In genomic region chr14:32085182-32085844, GRCh38 we compare ENCODE assay signal across 17 cellular contexts. TPM values are rescaled to one million over a fixed set of nuclear protein-coding genes. Genes with fewer than 3 reads are reported as not detected.
DNase-seq lines count a peak whose midpoint lies in the region; ATAC-seq and TF ChIP-seq lines count a peak whose summit lies in the region.
"Had no signal": no experiment of that assay in that cellular context is flagged by ENCODE, and none has a peak within 500 bp of the region (broad histone marks: within the 10 kb centered on the region; RNA-seq: fewer than 3 reads in every experiment).

No MANE protein-coding gene starts in this region.

- no peak for ATAC-seq in HG03520 (IDR thresholded peaks at IDR 0.05; ENCODE audit: unreplicated experiment)
- ATAC-seq in CD8-positive, alpha-beta T cell, result no peak
- no peak for ATAC-seq in GM18502 (IDR thresholded peaks at IDR 0.05; ENCODE audit: poor library complexity, unreplicated experiment)

- H3K4me3 Mint-ChIP-seq in MCF 10A (ENCODE audit: unreplicated experiment) (peak overlapping the region; percentile 45), mesothelial cell of epicardium (no peak overlapping the region)
- H3K4me3 Mint-ChIP-seq in CD8-positive, alpha-beta T cell, result no peak overlapping the region

- no peak overlapping the region for H3K4me3 ChIP-seq in breast epithelium
- no peak overlapping the region for H3K4me3 ChIP-seq in HUES6 (ENCODE audit: low read depth, low read length)
- H3K4me3 ChIP-seq in mammary epithelial cell (replicated peaks in 1 of 3; ENCODE audit: insufficient read depth in 1 of 3, low read depth in 2 of 3, low read length in 3 of 3), result peak overlapping the region in 1 of 3 experiments; percentile 4
- no peak overlapping the region for H3K4me3 ChIP-seq in CD8-positive, alpha-beta T cell (ENCODE audit: low read depth, low read length)
- H3K4me3 ChIP-seq: BLaER1 treated with 17β-estradiol and CSF1 and Interleukin-3, amounts not matched to agents 10 nM and 100 nM had no signal

- H3K9me3 ChIP-seq in breast epithelium, result no peaks in the 10 kb centered on the region
- H3K9me3 ChIP-seq in HUES6 (ENCODE audit: control insufficient read depth, insufficient read depth, low read depth, low read length), result no peaks in the 10 kb centered on the region
- no peaks in the 10 kb centered on the region for H3K9me3 ChIP-seq in mammary epithelial cell (replicated peaks; ENCODE audit: insufficient read depth, low read length)
- H3K9me3 ChIP-seq in CD8-positive, alpha-beta T cell (ENCODE audit: low read length), result no peaks in the 10 kb centered on the region
- H3K9me3 ChIP-seq: BLaER1 treated with 17β-estradiol and CSF1 and Interleukin-3, amounts not matched to agents 10 nM and 100 nM had no signal

- CTCF ChIA-PET in MCF 10A (lab: Yijun Ruan, JAX) (interaction anchor here (0.6 to 3.0 kb wide), 6 partner anchors 12 to 429 kb away, joined by 3 to 10 read pairs (median 5); no protein-coding TSS in a partner anchor), mammary epithelial cell (lab: Charles Lee; ENCODE audit: low non-redundant PET) (no interaction called here)
- CTCF ChIA-PET in CD8-positive, alpha-beta T cell (lab: Charles Lee), result interaction anchor here (0.8 kb wide), 1 partner anchor 165 kb away, joined by 3 read pairs; no protein-coding TSS in a partner anchor

- no peaks in the 10 kb centered on the region for H4K20me1 ChIP-seq in mammary epithelial cell (ENCODE audit: insufficient read depth, low read length)

- no peaks in the 10 kb centered on the region for H3K27me3 Mint-ChIP-seq in MCF 10A (ENCODE audit: insufficient read depth, unreplicated experiment)
- no peaks in the 10 kb centered on the region for H3K27me3 Mint-ChIP-seq in mesothelial cell of epicardium (ENCODE audit: low read depth)
- H3K27me3 Mint-ChIP-seq in CD8-positive, alpha-beta T cell (ENCODE audit: low read depth), result no peaks in the 10 kb centered on the region

- H3K4me1 ChIP-seq in breast epithelium (peaks cover 0 to 9% of the 10 kb centered on the region in 2 donors), HUES6 (ENCODE audit: control insufficient read depth, insufficient read depth, low read length) (peaks cover 36% of the 10 kb centered on the region), mammary epithelial cell (ENCODE audit: insufficient read depth, low read length) (peaks cover 34% of the 10 kb centered on the region)
- H3K4me1 ChIP-seq in CD8-positive, alpha-beta T cell (ENCODE audit: insufficient read depth, low read length), result peaks cover 4% of the 10 kb centered on the region

- H3K27ac ChIP-seq in breast epithelium (no peak overlapping the region), HUES6 (ENCODE audit: low read depth, low read length) (0 out of 2 replicates have a peak overlapping the region, but pooled peaks have one; percentile 10), mammary epithelial cell (ENCODE audit: insufficient read depth, low read depth, low read length) (peak overlapping the region; percentile 15)
- no peak overlapping the region for H3K27ac ChIP-seq in CD8-positive, alpha-beta T cell (ENCODE audit: low read depth, low read length)
- H3K27ac ChIP-seq: BLaER1 treated with 17β-estradiol and CSF1 and Interleukin-3, amounts not matched to agents 10 nM and 100 nM; HL-60 had no signal

- no peak for TF ChIP-seq POLR2A in breast epithelium (IDR thresholded peaks at IDR 0.05)

- no peak overlapping the region for H3K9ac ChIP-seq in HUES6 (ENCODE audit: low read length)
- no peak overlapping the region for H3K9ac ChIP-seq in mammary epithelial cell (ENCODE audit: insufficient read depth, low read length)

- 100% methylated on average over 3 of the region's 3 CpGs for WGBS in mammary epithelial cell (ENCODE audit: low coverage, missing lambda C conversion rate)

- intact Hi-C loops in MCF 10A (cut with micrococcal nuclease), result no loop called here
- intact Hi-C loops in breast epithelium (cut with DNase I; ENCODE audit: low total_unique reads), result no loop called here
- intact Hi-C loops in mammary epithelial cell (cut with micrococcal nuclease), result no loop called here
- intact Hi-C loops in CD8-positive, alpha-beta T cell (cut with DNase I, micrococcal nuclease), result no loop called here

- BruUV-seq in MCF 10A (replicated peaks; lab: Mats Ljungman, UMichigan), result no TSS peak
- BruUV-seq in mammary epithelial cell (replicated peaks; lab: Mats Ljungman, UMichigan), result no TSS peak

- H2AFZ ChIP-seq in mammary epithelial cell (ENCODE audit: low read depth, low read length), result no peak overlapping the region

- H3K27ac Mint-ChIP-seq in MCF 10A (ENCODE audit: low read depth, unreplicated experiment) (peak overlapping the region; percentile 75), mesothelial cell of epicardium (peak overlapping the region; percentile 52)
- H3K27ac Mint-ChIP-seq in CD8-positive, alpha-beta T cell, result no peak overlapping the region

- in situ Hi-C loops in mammary epithelial cell (cut with MboI; ENCODE audit: low sequenced_read_pairs in 2 of 2), result no loop called here

- H3K36me3 Mint-ChIP-seq in MCF 10A (ENCODE audit: insufficient read depth, unreplicated experiment) (peaks cover 16% of the 10 kb centered on the region), mesothelial cell of epicardium (peaks cover 1% of the 10 kb centered on the region)
- peaks cover 2% of the 10 kb centered on the region for H3K36me3 Mint-ChIP-seq in CD8-positive, alpha-beta T cell

- H3K36me3 ChIP-seq in breast epithelium (no peaks in the 10 kb centered on the region), HUES6 (ENCODE audit: control insufficient read depth, insufficient read depth, low read length) (peaks cover 3% of the 10 kb centered on the region), mammary epithelial cell (ENCODE audit: insufficient read depth, low read length) (no peaks in the 10 kb centered on the region)
- H3K36me3 ChIP-seq in CD8-positive, alpha-beta T cell (ENCODE audit: insufficient read depth, low read length), result peaks cover under 1% of the 10 kb centered on the region

- H3K9me3 Mint-ChIP-seq in MCF 10A (ENCODE audit: unreplicated experiment), result no peaks in the 10 kb centered on the region
- H3K9me3 Mint-ChIP-seq in mesothelial cell of epicardium, result no peaks in the 10 kb centered on the region
- H3K9me3 Mint-ChIP-seq in CD8-positive, alpha-beta T cell, result no peaks in the 10 kb centered on the region

- H3K4me1 Mint-ChIP-seq in MCF 10A (ENCODE audit: insufficient read depth, unreplicated experiment) (peaks cover 48% of the 10 kb centered on the region), mesothelial cell of epicardium (peaks cover 56% of the 10 kb centered on the region)
- peaks cover 36% of the 10 kb centered on the region for H3K4me1 Mint-ChIP-seq in CD8-positive, alpha-beta T cell (ENCODE audit: low read depth)

- peak overlapping the region; percentile 90 for H3K4me2 ChIP-seq in mammary epithelial cell (ENCODE audit: insufficient read depth, low read depth, low read length)

- H3K27me3 ChIP-seq in breast epithelium, result no peaks in the 10 kb centered on the region
- no peaks in the 10 kb centered on the region for H3K27me3 ChIP-seq in HUES6 (ENCODE audit: control insufficient read depth, insufficient read depth, low read length)
- H3K27me3 ChIP-seq in mammary epithelial cell (ENCODE audit: insufficient read depth, low read length), result no peaks in the 10 kb centered on the region
- H3K27me3 ChIP-seq in CD8-positive, alpha-beta T cell (ENCODE audit: insufficient read depth, low read length), result no peaks in the 10 kb centered on the region
- H3K27me3 ChIP-seq: BLaER1 treated with 17β-estradiol and CSF1 and Interleukin-3, amounts not matched to agents 10 nM and 100 nM had no signal

- peaks cover 99% of the 10 kb centered on the region for H3K79me2 ChIP-seq in mammary epithelial cell (ENCODE audit: insufficient read depth, low read length)

- TF ChIP-seq CTCF in MCF 10A (IDR thresholded peaks at IDR 0.05; ENCODE audit: unreplicated experiment) (no peak), breast epithelium (IDR thresholded peaks at IDR 0.05) (no peak), mammary epithelial cell (conservative IDR thresholded peaks at IDR 0.05 in 1 of 2, IDR thresholded peaks at IDR 0.05 in 1 of 2; ENCODE audit: extremely low read depth in 1 of 2, insufficient read depth in 1 of 2, low read depth in 1 of 2, low read length in 2 of 2) (no peak), mesothelial cell of epicardium (IDR thresholded peaks at IDR 0.05; ENCODE audit: unreplicated experiment) (no peak)
- TF ChIP-seq CTCF in CD8-positive, alpha-beta T cell (IDR thresholded peaks at IDR 0.05), result no peak

- DNase-seq in MCF 10A (ENCODE audit: unreplicated experiment) (no peak), breast epithelium (ENCODE audit: low spot score in 2 of 2) (no peak), mammary epithelial cell (no peak), mesothelial cell of epicardium (ENCODE audit: low spot score in 2 of 2, unreplicated experiment in 2 of 2) (no peak)
- DNase-seq in CD8-positive, alpha-beta T cell, result no peak
- DNase-seq: 8988T, DMS 273 treated with DMSO at 0.1 percent for 48 hours, KBM-7, MM.1S, NCI-H1092 treated with DMSO at 0.1 percent for 48 hours, NCI-H510A treated with DMSO at 0.1 percent for 48 hours, NCI-H82 had no signal

- dilution Hi-C loops in mammary epithelial cell (cut with HindIII; ENCODE audit: low sequenced_read_pairs), result no loop called here

- POLR2A ChIA-PET in MCF 10A (lab: Yijun Ruan, JAX), result interaction anchor here (0.6 to 5.9 kb wide), 12 partner anchors 9 to 428 kb away, joined by 3 to 80 read pairs (median 4); partner anchors contain the start of genes ARHGAP5 and RNU6-8
- POLR2A ChIA-PET in CD8-positive, alpha-beta T cell (lab: Charles Lee), result no interaction called here

RNA-seq across cellular contexts. Expression of gene ARHGAP5, which starts 8.2 kb away (rescaled TPM):
- total RNA-seq in MCF 10A (2022) (100 TPM in 2 replicates), breast epithelium (100 to 1,000 TPM; 115 to 189 (median 121) TPM), mammary epithelial cell (100 to 1,000 TPM; 107 to 221 TPM), mesothelial cell of epicardium (166 to 173 TPM (median 167 TPM) in 3 replicates)
- 19.8 TPM for polyA plus RNA-seq in mammary epithelial cell
- 51.0 TPM for polyA minus RNA-seq in mammary epithelial cell
- total RNA-seq in CD8-positive, alpha-beta T cell, result 10 to 100 TPM; 48.9 to 51.6 TPM

Comparison
In these comparisons a context has a peak if more than half of its experiments do, and no peak if none do; other contexts are left out.
1. H3K27ac ChIP-seq: peak in HUES6 (single experiment) and mammary epithelial cell (single experiment); none in breast epithelium (0 of 2) and CD8-positive, alpha-beta T cell (single experiment).